15 cellular contexts compared by ENCODE assay signal in genomic region chr7:63073736-63074135, GRCh38.
"Had no signal": no experiment of that assay in that cellular context is flagged by ENCODE, and none has a peak within 500 bp of the region (broad histone marks: within the 10 kb centered on the region; RNA-seq: fewer than 3 reads in every experiment).

No MANE protein-coding gene starts in this region.

- H3K4me3 ChIP-seq: gastrocnemius medialis, lower lobe of right lung, skin epidermis, spleen, suprapubic skin, transverse colon had no signal

- DNase-seq: cortex of kidney; effector CD4-positive, alpha-beta T cell; foreskin fibroblast; gastrocnemius medialis; left ventricle myocardium superior; lower lobe of right lung; naive B cell; spleen; stimulated activated naive B cell treated with anti-CD40 and anti-IgM and Interleukin-4, amounts not matched to agents 10 μg/mL and 1 μg/mL and 100 μg/mL, for 72 hours; transverse colon had no signal

- H3K36me3 ChIP-seq: gastrocnemius medialis, lower lobe of right lung, neutrophil, spleen, suprapubic skin, transverse colon had no signal

- H3K9ac ChIP-seq: parathyroid adenoma had no signal

- H3K27ac ChIP-seq: gastrocnemius medialis, lower lobe of right lung, neutrophil, parathyroid adenoma, skin epidermis, spleen, suprapubic skin, transverse colon had no signal

- ATAC-seq: gastrocnemius medialis; left ventricle myocardium superior; lower lobe of right lung; natural killer cell treated with Interleukin-12 subunit alpha and Interleukin-12 subunit beta and Interleukin-15 and Interleukin-18, amount 100 ng/mL, for 72 hours; stimulated activated naive B cell treated with anti-CD40 and anti-IgM and Interleukin-4, amounts not matched to agents 10 μg/mL and 1 μg/mL and 100 μg/mL, for 72 hours had no signal

- H3K27me3 ChIP-seq: gastrocnemius medialis, neutrophil, spleen, suprapubic skin, transverse colon had no signal

- H3K4me1 ChIP-seq: gastrocnemius medialis, lower lobe of right lung, parathyroid adenoma, spleen, suprapubic skin, transverse colon had no signal

- H3K9me3 ChIP-seq: gastrocnemius medialis, neutrophil had no signal
